Comparison of ENCODE assay signal across 9 cellular contexts in the genomic region with DNA sequence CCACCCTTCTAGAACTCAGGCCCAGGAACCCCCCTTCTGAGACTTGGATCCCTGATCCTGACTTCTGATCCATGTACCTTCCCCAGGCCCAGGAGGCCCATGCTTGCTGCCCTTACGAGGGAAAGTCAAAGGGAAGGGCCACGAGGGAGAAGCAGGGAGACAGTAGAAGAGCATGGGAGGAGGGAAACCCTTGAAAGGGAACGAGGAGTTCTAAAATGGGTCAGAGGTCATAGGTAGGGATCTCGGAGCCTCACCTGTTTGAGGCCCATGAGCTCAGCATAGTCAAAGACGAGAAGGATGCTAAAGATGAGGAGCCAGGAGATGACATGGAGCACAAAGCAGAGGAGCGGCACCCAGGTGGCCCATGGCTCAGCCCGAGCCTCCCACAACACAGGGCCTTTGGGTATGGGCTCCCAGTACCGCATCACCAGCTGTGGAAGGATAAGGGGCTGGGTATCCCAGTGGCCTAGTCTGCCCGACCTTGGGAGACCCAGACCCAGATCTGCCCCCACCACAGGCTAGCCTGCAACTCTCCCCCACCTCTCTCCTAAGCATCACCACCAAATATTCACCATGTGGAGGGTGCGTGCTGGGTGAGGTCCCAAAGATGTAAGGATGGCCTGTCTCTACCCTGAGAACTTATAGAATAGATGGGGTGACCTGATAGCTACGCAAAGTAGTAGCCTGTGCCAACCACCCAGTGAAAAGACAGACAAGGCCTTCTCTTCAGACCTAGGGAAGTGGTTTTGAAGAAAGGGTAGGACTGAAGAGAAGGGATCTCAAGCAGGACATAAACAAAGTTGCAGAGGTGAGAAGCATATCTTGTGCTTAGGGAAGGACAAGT. TPM values are rescaled to one million over a fixed set of nuclear protein-coding genes. Genes with fewer than 3 reads are reported as not detected.
DNase-seq lines count a peak whose midpoint lies in the region; ATAC-seq, FAIRE-seq and TF ChIP-seq lines count a peak whose summit lies in the region.
"Had no signal": no experiment of that assay in that cellular context is flagged by ENCODE, and none has a peak within 500 bp of the region (broad histone marks: within the 10 kb centered on the region; RNA-seq: fewer than 3 reads in every experiment).

No MANE protein-coding gene starts in this region.

- H3K27ac ChIP-seq in CD4-positive, alpha-beta memory T cell (ENCODE audit: low read depth, low read length): peak overlapping the region; percentile 94
- peak overlapping the region; percentile 98 for H3K27ac ChIP-seq in Karpas-422 (ENCODE audit: low read length)
- no peak overlapping the region for H3K27ac ChIP-seq in neuronal stem cell (replicated peaks; ENCODE audit: low read length)
- peak overlapping the region in 1 of 2 donors; percentile 85 for H3K27ac ChIP-seq in small intestine (ENCODE audit: low read depth in 1 of 2, low read length in 1 of 2)

- no peak overlapping the region for H2BK120ac ChIP-seq in neuronal stem cell (ENCODE audit: low read depth, low read length)

- H3K4me3 ChIP-seq in CD4-positive, alpha-beta memory T cell (ENCODE audit: low read length in 2 of 2): no peak overlapping the region
- H3K4me3 ChIP-seq in Karpas-422 (ENCODE audit: low read length) (peak overlapping the region; percentile 80), neuronal stem cell (ENCODE audit: low read length in 2 of 2) (peak overlapping the region in 1 of 2 donors; percentile 97), small intestine (ENCODE audit: low read depth in 1 of 2, low read length in 2 of 2) (no peak overlapping the region)

- H4K8ac ChIP-seq in neuronal stem cell (ENCODE audit: low read depth, low read length): no peak overlapping the region

- H2BK5ac ChIP-seq in neuronal stem cell (ENCODE audit: low read length): no peak overlapping the region

- peaks cover 0 to 3% (median 0%) of the 10 kb centered on the region in 8 donors for H3K9me3 Mint-ChIP-seq in CD4-positive, alpha-beta memory T cell
- no peaks in the 10 kb centered on the region for H3K9me3 Mint-ChIP-seq in dendritic cell treated with granulocyte-macrophage colony-stimulating factor and Interleukin-4, amounts not matched to agents 40 ng/mL and 50 ng/mL, for 4 days

- H3K36me3 Mint-ChIP-seq in CD4-positive, alpha-beta memory T cell: peaks cover 8 to 29% of the 10 kb centered on the region in 2 donors
- H3K36me3 Mint-ChIP-seq in dendritic cell treated with granulocyte-macrophage colony-stimulating factor and Interleukin-4, amounts not matched to agents 40 ng/mL and 50 ng/mL, for 4 days (ENCODE audit: low read depth): peaks cover 58% of the 10 kb centered on the region

- no peaks in the 10 kb centered on the region for H3K27me3 Mint-ChIP-seq in CD4-positive, alpha-beta memory T cell
- no peaks in the 10 kb centered on the region for H3K27me3 Mint-ChIP-seq in dendritic cell treated with granulocyte-macrophage colony-stimulating factor and Interleukin-4, amounts not matched to agents 40 ng/mL and 50 ng/mL, for 4 days

- peak overlapping the region; percentile 18 for H2BK12ac ChIP-seq in neuronal stem cell (ENCODE audit: low read length)

- POLR2A ChIA-PET in CD4-positive, alpha-beta memory T cell (lab: Charles Lee; ENCODE audit: partially characterized antibody): interaction anchor here (4.7 to 47.0 kb wide), 3 partner anchors 4 to 75 kb away, joined by 27 to 1474 read pairs (median 1474); partner anchors contain the start of genes DHX16, MDC1, NRM and PPP1R18

- no CpG with 5 or more reads among the region's 11 CpGs for WGBS in neuronal stem cell (ENCODE audit: extremely low coverage in 2 of 2, insufficient read length in 2 of 2, insufficient replicate concordance in 1 of 2), 2 donors
- 81 to 85% (median 84%) methylated on average over 11 of the region's 11 CpGs for WGBS in small intestine, 3 donors

- no peaks in the 10 kb centered on the region for H3K9me3 ChIP-seq in CD4-positive, alpha-beta memory T cell (ENCODE audit: control insufficient read depth in 1 of 2, low read length in 2 of 2)
- H3K9me3 ChIP-seq in Karpas-422 (ENCODE audit: low read length): no peaks in the 10 kb centered on the region
- H3K9me3 ChIP-seq in neuronal stem cell (replicated peaks in 1 of 2; ENCODE audit: control insufficient read depth in 2 of 2, insufficient read depth in 1 of 2, low read depth in 1 of 2, low read length in 2 of 2): no peaks in the 10 kb centered on the region
- H3K9me3 ChIP-seq in small intestine (ENCODE audit: control insufficient read depth, low read depth): no peaks in the 10 kb centered on the region

- H2AFZ ChIP-seq in Karpas-422 (ENCODE audit: low read length) (no peak overlapping the region), neuronal stem cell (ENCODE audit: low read length) (no peak overlapping the region)

- 0 out of 2 replicates have a peak, but pooled peaks cover 1% of the 10 kb centered on the region for H4K20me1 ChIP-seq in Karpas-422 (ENCODE audit: insufficient read depth, low read depth, low read length)

- CTCF ChIA-PET in CD4-positive, alpha-beta memory T cell (lab: Charles Lee; ENCODE audit: partially characterized antibody): interaction anchor here (0.8 to 3.7 kb wide), 4 partner anchors 11 to 42 kb away, joined by 3 to 29 read pairs (median 14); no protein-coding TSS in a partner anchor

- H3K4me1 Mint-ChIP-seq in CD4-positive, alpha-beta memory T cell: peaks cover 34 to 61% (median 41%) of the 10 kb centered on the region in 4 donors
- peaks cover 48% of the 10 kb centered on the region for H3K4me1 Mint-ChIP-seq in dendritic cell treated with granulocyte-macrophage colony-stimulating factor and Interleukin-4, amounts not matched to agents 40 ng/mL and 50 ng/mL, for 4 days (ENCODE audit: low read depth)

- no peaks in the 10 kb centered on the region for H3K27me3 ChIP-seq in CD4-positive, alpha-beta memory T cell (ENCODE audit: insufficient read depth, low read length)
- H3K27me3 ChIP-seq in Karpas-422 (ENCODE audit: low read length): no peaks in the 10 kb centered on the region
- H3K27me3 ChIP-seq in neuronal stem cell (ENCODE audit: control insufficient read depth in 3 of 3, insufficient read depth in 3 of 3, low read depth in 1 of 3, low read length in 3 of 3): no peaks in the 10 kb centered on the region
- no peaks in the 10 kb centered on the region for H3K27me3 ChIP-seq in small intestine (ENCODE audit: control insufficient read depth in 2 of 2, insufficient read depth in 2 of 2, low read length in 2 of 2)

- ATAC-seq in HG02763 (IDR thresholded peaks at IDR 0.05; ENCODE audit: unreplicated experiment) (no peak), HG02884 (IDR thresholded peaks at IDR 0.05; ENCODE audit: unreplicated experiment) (no peak)
- ATAC-seq: left colon had no signal

- no peak overlapping the region for H4K91ac ChIP-seq in neuronal stem cell (ENCODE audit: low read depth, low read length, poor library complexity)

- H2AK5ac ChIP-seq in neuronal stem cell (ENCODE audit: low read depth, low read length): peak overlapping the region; percentile 91

- peak overlapping the region; percentile 32 for H3K18ac ChIP-seq in neuronal stem cell (ENCODE audit: low read length)

- no peak for DNase-seq in CD4-positive, alpha-beta memory T cell
- peak; percentile 81 for DNase-seq in Karpas-422
- DNase-seq in neuronal stem cell (ENCODE audit: low spot score): no peak
- no peak for DNase-seq in GM12892 (ENCODE audit: insufficient read length)
- no peak for DNase-seq in small intestine

- peaks cover 30% of the 10 kb centered on the region for H3K79me2 ChIP-seq in Karpas-422 (ENCODE audit: low read length)

- no peaks in the 10 kb centered on the region for H3K9me2 ChIP-seq in Karpas-422 (replicated peaks; ENCODE audit: insufficient read depth, low read length)

- H3K4me3 Mint-ChIP-seq in CD4-positive, alpha-beta memory T cell: peak overlapping the region; percentile 97 to 100 (median 99)
- H3K4me3 Mint-ChIP-seq in dendritic cell treated with granulocyte-macrophage colony-stimulating factor and Interleukin-4, amounts not matched to agents 40 ng/mL and 50 ng/mL, for 4 days: peak overlapping the region; percentile 93

- H3K4ac ChIP-seq in neuronal stem cell (ENCODE audit: low read length): no peak overlapping the region

- intact Hi-C loops in CD4-positive, alpha-beta memory T cell (cut with micrococcal nuclease): no loop called here
- intact Hi-C loops in dendritic cell treated with granulocyte-macrophage colony-stimulating factor and Interleukin-4, amounts not matched to agents 40 ng/mL and 50 ng/mL, for 4 days (cut with micrococcal nuclease): no loop called here

- no peaks in the 10 kb centered on the region for H3K36me3 ChIP-seq in CD4-positive, alpha-beta memory T cell (ENCODE audit: insufficient read depth, low read length)
- H3K36me3 ChIP-seq in Karpas-422 (ENCODE audit: insufficient read depth, low read length) (no peaks in the 10 kb centered on the region; the same call in 1 of the 2 replicates), neuronal stem cell (replicated peaks in 1 of 2; ENCODE audit: control insufficient read depth in 2 of 2, insufficient read depth in 2 of 2, low read length in 2 of 2) (peaks cover 2 to 29% of the 10 kb centered on the region in 2 donors), small intestine (ENCODE audit: control insufficient read depth in 2 of 2, insufficient read depth in 2 of 2, low read length in 2 of 2) (no peaks in the 10 kb centered on the region)

- peak overlapping the region; percentile 83 to 99 (median 95) for H3K27ac Mint-ChIP-seq in CD4-positive, alpha-beta memory T cell
- H3K27ac Mint-ChIP-seq in dendritic cell treated with granulocyte-macrophage colony-stimulating factor and Interleukin-4, amounts not matched to agents 40 ng/mL and 50 ng/mL, for 4 days: peak overlapping the region; percentile 91

- H3K14ac ChIP-seq in neuronal stem cell (ENCODE audit: low read length): no peak overlapping the region

- TF ChIP-seq POLR2A in GM12892 (IDR thresholded peaks at IDR 0.05; ENCODE audit: low read depth, low read length): no peak

- H2BK15ac ChIP-seq in neuronal stem cell (ENCODE audit: low read length): peak overlapping the region; percentile 41

- H3K4me2 ChIP-seq in Karpas-422 (ENCODE audit: low read depth, low read length, poor library complexity, severe bottlenecking): peak overlapping the region; percentile 97
- no peak overlapping the region for H3K4me2 ChIP-seq in neuronal stem cell (ENCODE audit: insufficient read depth, low read length, poor library complexity, severe bottlenecking)

- H3K23ac ChIP-seq in neuronal stem cell (ENCODE audit: low read depth, low read length, poor library complexity): no peak overlapping the region

- H3K4me1 ChIP-seq in CD4-positive, alpha-beta memory T cell (ENCODE audit: insufficient read depth, low read length): peaks cover 40% of the 10 kb centered on the region
- H3K4me1 ChIP-seq in Karpas-422 (ENCODE audit: low read length) (peaks cover 50% of the 10 kb centered on the region), neuronal stem cell (ENCODE audit: control insufficient read depth in 2 of 2, insufficient read depth in 1 of 2, low read depth in 1 of 2, low read length in 2 of 2) (peaks cover 37 to 45% of the 10 kb centered on the region in 2 donors), small intestine (ENCODE audit: control insufficient read depth in 2 of 2, insufficient read depth in 1 of 2, low read depth in 1 of 2, low read length in 1 of 2) (peaks cover 0 to 4% of the 10 kb centered on the region in 2 donors)

- peaks cover 9% of the 10 kb centered on the region for H3K79me1 ChIP-seq in neuronal stem cell (ENCODE audit: low read depth, low read length)

- H3K9ac ChIP-seq in Karpas-422 (ENCODE audit: low read length): peak overlapping the region; percentile 96
- no peak overlapping the region for H3K9ac ChIP-seq in neuronal stem cell (ENCODE audit: low read depth, low read length, poor library complexity)

- FAIRE-seq in GM12892 (lab: Jason Lieb, UNC) (no peak), small intestine (lab: Jason Lieb, UNC) (no peak)

RNA-seq across cellular contexts. Expression of gene NRM, which starts 1.5 kb away (rescaled TPM):
- 1 to 10 TPM; 6.4 to 6.6 TPM for total RNA-seq in CD4-positive, alpha-beta memory T cell
- 10 to 100 TPM in 1 of 2 donors, 1 to 10 TPM in 1; 9.1 to 15.8 TPM for polyA plus RNA-seq in CD4-positive, alpha-beta memory T cell
- 16.9 and 38.1 TPM in 2 replicates for total RNA-seq in Karpas-422 (2014; rRNA removed; shearing (Covaris generic); ENCODE audit: low replicate concordance)
- 98.1 TPM for polyA plus RNA-seq in neuronal stem cell (2013, experiment 1 of 2)
- 96.2 TPM for polyA plus RNA-seq in neuronal stem cell (2013, experiment 2 of 2)
- 20.7 TPM for polyA plus RNA-seq in GM12892 (2012; ENCODE audit: missing spikeins)
- polyA plus RNA-seq in small intestine: 10 to 100 TPM in 1 of 3 donors, 1 to 10 TPM in 2; 1.1 to 14.2 (median 2.7) TPM

RNA-seq across cellular contexts. Expression of gene PPP1R18, which starts 2.8 kb away (rescaled TPM):
- total RNA-seq in CD4-positive, alpha-beta memory T cell: 100 to 1,000 TPM; 122 to 127 TPM
- polyA plus RNA-seq in CD4-positive, alpha-beta memory T cell: 100 to 1,000 TPM in 1 of 2 donors, 10 to 100 TPM in 1; 68.2 to 117 TPM
- 69.8 and 75.3 TPM in 2 replicates for total RNA-seq in Karpas-422 (2014; rRNA removed; shearing (Covaris generic); ENCODE audit: low replicate concordance)
- 54.3 TPM for polyA plus RNA-seq in neuronal stem cell (2013, experiment 1 of 2)
- polyA plus RNA-seq in neuronal stem cell (2013, experiment 2 of 2): 55.0 TPM
- 42.5 TPM for polyA plus RNA-seq in GM12892 (2012; ENCODE audit: missing spikeins)
- 10 to 100 TPM; 10.1 to 22.7 (median 22.2) TPM for polyA plus RNA-seq in small intestine

RNA-seq across cellular contexts. Expression of gene DHX16, which starts 16.4 kb away (rescaled TPM):
- total RNA-seq in CD4-positive, alpha-beta memory T cell: 10 to 100 TPM; 53.4 to 54.6 TPM
- 10 to 100 TPM; 22.0 to 30.2 TPM for polyA plus RNA-seq in CD4-positive, alpha-beta memory T cell
- 26.5 and 36.1 TPM in 2 replicates for total RNA-seq in Karpas-422 (2014; rRNA removed; shearing (Covaris generic); ENCODE audit: low replicate concordance)
- 16.0 TPM for polyA plus RNA-seq in neuronal stem cell (2013, experiment 1 of 2)
- 14.8 TPM for polyA plus RNA-seq in neuronal stem cell (2013, experiment 2 of 2)
- polyA plus RNA-seq in GM12892 (2012; ENCODE audit: missing spikeins): 26.0 TPM
- polyA plus RNA-seq in small intestine: 10 to 100 TPM; 27.5 to 82.5 (median 50.3) TPM

RNA-seq across cellular contexts. Expression of gene MDC1, which starts 27.8 kb away (rescaled TPM):
- 10 to 100 TPM; 60.7 to 73.5 TPM for total RNA-seq in CD4-positive, alpha-beta memory T cell
- 1 to 10 TPM in 1 of 2 donors, not detected in 1; 9.8 TPM for polyA plus RNA-seq in CD4-positive, alpha-beta memory T cell
- 9.4 and 11.0 TPM in 2 replicates for total RNA-seq in Karpas-422 (2014; rRNA removed; shearing (Covaris generic); ENCODE audit: low replicate concordance)
- 50.3 TPM for polyA plus RNA-seq in neuronal stem cell (2013, experiment 1 of 2)
- polyA plus RNA-seq in neuronal stem cell (2013, experiment 2 of 2): 51.5 TPM
- polyA plus RNA-seq in GM12892 (2012; ENCODE audit: missing spikeins): 56.4 TPM
- polyA plus RNA-seq in small intestine: 10 to 100 TPM in 1 of 3 donors, 1 to 10 TPM in 2; 1.8 to 12.1 (median 3.2) TPM

RNA-seq across cellular contexts. Expression of gene TUBB, which starts 30.9 kb away (rescaled TPM):
- 100 to 1,000 TPM; 285 to 300 TPM for total RNA-seq in CD4-positive, alpha-beta memory T cell
- polyA plus RNA-seq in CD4-positive, alpha-beta memory T cell: 100 to 1,000 TPM in 1 of 2 donors, 10 to 100 TPM in 1; 74.8 to 142 TPM
- 403 and 427 TPM in 2 replicates for total RNA-seq in Karpas-422 (2014; rRNA removed; shearing (Covaris generic); ENCODE audit: low replicate concordance)
- 2,147 TPM for polyA plus RNA-seq in neuronal stem cell (2013, experiment 1 of 2)
- polyA plus RNA-seq in neuronal stem cell (2013, experiment 2 of 2): 2,146 TPM
- 826 TPM for polyA plus RNA-seq in GM12892 (2012; ENCODE audit: missing spikeins)
- 100 to 1,000 TPM in 1 of 3 donors, 10 to 100 TPM in 2; 47.0 to 306 (median 70.5) TPM for polyA plus RNA-seq in small intestine
